8 cellular contexts compared by ENCODE assay signal in genomic region chr21:37268186-37268503, GRCh38. TPM values are rescaled to one million over a fixed set of nuclear protein-coding genes. Genes with fewer than 3 reads are reported as not detected.
A peak's percentile ranks its signal among the peaks of the same experiment; 100 is the strongest.
DNase-seq lines count a peak whose midpoint lies in the region; ATAC-seq and TF ChIP-seq lines count a peak whose summit lies in the region.

No MANE protein-coding gene starts in this region.

- no peaks in the 10 kb centered on the region for H3K27me3 Mint-ChIP-seq in stimulated activated naive CD8-positive, alpha-beta T cell treated with anti-CD3 and anti-CD28 coated beads, Interleukin-15, Interleukin-2, amounts not matched to agents 100 ng/mL and 50 ng/mL, for 24 hours

- peak overlapping the region; percentile 98 for H3K27ac Mint-ChIP-seq in stimulated activated naive CD8-positive, alpha-beta T cell treated with anti-CD3 and anti-CD28 coated beads, Interleukin-15, Interleukin-2, amounts not matched to agents 100 ng/mL and 50 ng/mL, for 24 hours

- H3K4me1 Mint-ChIP-seq in stimulated activated naive CD8-positive, alpha-beta T cell treated with anti-CD3 and anti-CD28 coated beads, Interleukin-15, Interleukin-2, amounts not matched to agents 100 ng/mL and 50 ng/mL, for 24 hours (ENCODE audit: low read depth) = peaks cover 45% of the 10 kb centered on the region

- TF ChIP-seq CTCF in cardiac fibroblast (IDR thresholded peaks at IDR 0.05; ENCODE audit: low read depth, low read length) (no peak), mucosa of descending colon (IDR thresholded peaks at IDR 0.05) (no peak)

- H3K4me1 ChIP-seq in mucosa of descending colon (ENCODE audit: low read depth) = peaks cover 10% of the 10 kb centered on the region

- peaks cover 9% of the 10 kb centered on the region for H3K36me3 Mint-ChIP-seq in stimulated activated naive CD8-positive, alpha-beta T cell treated with anti-CD3 and anti-CD28 coated beads, Interleukin-15, Interleukin-2, amounts not matched to agents 100 ng/mL and 50 ng/mL, for 24 hours (ENCODE audit: low read depth)

- H3K36me3 ChIP-seq in mucosa of descending colon (ENCODE audit: low read depth) = peaks cover 5% of the 10 kb centered on the region

- H3K9me3 ChIP-seq in mucosa of descending colon = no peaks in the 10 kb centered on the region

- intact Hi-C loops in mucosa of descending colon (cut with DNase I, micrococcal nuclease) = loop anchor here (5.0 to 10.0 kb wide), 2 partner anchors 99 to 107 kb away; partner anchors contain the start of gene DYRK1A (in 1 of the 2)

- H3K9me3 Mint-ChIP-seq in stimulated activated naive CD8-positive, alpha-beta T cell treated with anti-CD3 and anti-CD28 coated beads, Interleukin-15, Interleukin-2, amounts not matched to agents 100 ng/mL and 50 ng/mL, for 24 hours = no peaks in the 10 kb centered on the region

- no peak for DNase-seq in stimulated activated naive CD8-positive, alpha-beta T cell treated with anti-CD3 and anti-CD28 coated beads, Interleukin-15, Interleukin-2, amounts not matched to agents 100 U/mL and 50 U/mL, for 24 hours
- no peak for DNase-seq in cardiac fibroblast (ENCODE audit: low read depth in 2 of 2)
- no peak for DNase-seq in mucosa of descending colon
- no peak for DNase-seq in A172 (ENCODE audit: low spot score)
- DNase-seq in NOMO-1 (lab: John Stamatoyannopoulos, UW; ENCODE audit: unreplicated experiment in 2 of 2) = no peak
- no peak for DNase-seq in retina
- DNase-seq in COLO829 (ENCODE audit: low spot score) = no peak

- peak overlapping the region; percentile 86 for H3K4me3 Mint-ChIP-seq in stimulated activated naive CD8-positive, alpha-beta T cell treated with anti-CD3 and anti-CD28 coated beads, Interleukin-15, Interleukin-2, amounts not matched to agents 100 ng/mL and 50 ng/mL, for 24 hours

- peak overlapping the region; percentile 65 to 86 for H3K4me3 ChIP-seq in cardiac fibroblast (replicated peaks in 1 of 2; ENCODE audit: low read depth in 2 of 2, low read length in 2 of 2)
- H3K4me3 ChIP-seq in mucosa of descending colon = peak overlapping the region; percentile 75

- no peak for ATAC-seq in stimulated activated naive CD8-positive, alpha-beta T cell treated with anti-CD3 and anti-CD28 coated beads, Interleukin-15, Interleukin-2, amounts not matched to agents 100 U/mL and 50 U/mL, for 24 hours
- no peak for ATAC-seq in mucosa of descending colon

RNA-seq across cellular contexts. Expression of gene VPS26C, which starts 1.0 kb away (rescaled TPM):
- total RNA-seq in mucosa of descending colon = 10 to 100 TPM; 62.7 to 72.4 (median 71.8) TPM
- total RNA-seq in A172 (2014; rRNA removed; shearing (Covaris generic)) = 68.1 and 93.2 TPM in 2 replicates
